In genomic region chr18:51654441-51655326, GRCh38 we compare ENCODE assay signal across 11 cellular contexts.
A peak's percentile ranks its signal among the peaks of the same experiment; 100 is the strongest.
DNase-seq lines count a peak whose midpoint lies in the region; ATAC-seq and TF ChIP-seq lines count a peak whose summit lies in the region.
"Had no signal": no experiment of that assay in that cellular context is flagged by ENCODE, and none has a peak within 500 bp of the region (broad histone marks: within the 10 kb centered on the region; RNA-seq: fewer than 3 reads in every experiment).

No MANE protein-coding gene starts in this region.

- DNase-seq in NCI-H1092 treated with DMSO at 0.1 percent for 48 hours (lab: John Stamatoyannopoulos, UW): peak; percentile 18
- peak; percentile 32 for DNase-seq in osteoblast (ENCODE audit: insufficient read length, low spot score, missing footprints)
- no peak for DNase-seq in activated T-cell treated with anti-CD3 and anti-CD28 coated beads for 4 hours
- DNase-seq in HuH-7 (ENCODE audit: low spot score): no peak
- DNase-seq in stimulated activated CD4-positive, alpha-beta T cell treated with anti-CD3 and anti-CD28 coated beads, Interleukin-2, amount 100 ng/mL, for 24 hours: no peak
- DNase-seq in central memory CD4-positive, alpha-beta T cell: no peak
- DNase-seq: effector CD8-positive, alpha-beta T cell; EL had no signal

- no peaks in the 10 kb centered on the region for H3K4me1 ChIP-seq in osteoblast (ENCODE audit: insufficient read depth, low read length)
- H3K4me1 ChIP-seq: SJSA1 had no signal

- H4K20me1 ChIP-seq in osteoblast (ENCODE audit: insufficient read depth, low read length): no peaks in the 10 kb centered on the region

- H2AFZ ChIP-seq in osteoblast (ENCODE audit: low read length): no peak overlapping the region

- no peak for TF ChIP-seq CTCF in osteoblast (IDR thresholded peaks at IDR 0.05; ENCODE audit: extremely low read depth, low read depth, low read length)

- peak; percentile 65 for ATAC-seq in GM19324 (IDR thresholded peaks at IDR 0.05; ENCODE audit: low FRiP score, unreplicated experiment)
- peak; percentile 60 for ATAC-seq in HG02763 (IDR thresholded peaks at IDR 0.05; ENCODE audit: unreplicated experiment)

- no peaks in the 10 kb centered on the region for H3K27me3 ChIP-seq in osteoblast (ENCODE audit: insufficient read depth, low read length)
- H3K27me3 ChIP-seq: SJSA1 had no signal

- H3K36me3 ChIP-seq in osteoblast (ENCODE audit: insufficient read depth, low read length): no peaks in the 10 kb centered on the region
- H3K36me3 ChIP-seq: SJSA1 had no signal

- H3K4me2 ChIP-seq in osteoblast (ENCODE audit: insufficient read depth, low read length): no peak overlapping the region

- no peaks in the 10 kb centered on the region for H3K9me3 ChIP-seq in osteoblast (ENCODE audit: low read depth, low read length)
- H3K9me3 ChIP-seq: SJSA1 had no signal

- H3K79me2 ChIP-seq in osteoblast (ENCODE audit: insufficient read depth, low read length): no peaks in the 10 kb centered on the region

- no peak overlapping the region for H3K27ac ChIP-seq in osteoblast (ENCODE audit: low read depth, low read length)
- H3K27ac ChIP-seq: SJSA1 had no signal

- no peak overlapping the region for H3K4me3 ChIP-seq in osteoblast (ENCODE audit: insufficient read depth, low read length)
- H3K4me3 ChIP-seq: SJSA1 had no signal

Comparison
In these comparisons a context has a peak if more than half of its experiments do, and no peak if none do; other contexts are left out.
1. DNase-seq: peak in NCI-H1092 treated with DMSO at 0.1 percent for 48 hours (single experiment) and osteoblast (single experiment); none in activated T-cell treated with anti-CD3 and anti-CD28 coated beads for 4 hours (single experiment), HuH-7 (single experiment), stimulated activated CD4-positive, alpha-beta T cell treated with anti-CD3 and anti-CD28 coated beads, Interleukin-2, amount 100 ng/mL, for 24 hours (0 of 2) and central memory CD4-positive, alpha-beta T cell (single experiment).